In genomic region chr4:67375291-67375690, GRCh38 we compare ENCODE assay signal across 26 cellular contexts.
"Had no signal": no experiment of that assay in that cellular context is flagged by ENCODE, and none has a peak within 500 bp of the region (broad histone marks: within the 10 kb centered on the region; RNA-seq: fewer than 3 reads in every experiment).

No MANE protein-coding gene starts in this region.

- H3K4me3 ChIP-seq: pancreas, psoas muscle, right lobe of liver, sigmoid colon, stomach, suprapubic skin, testis, tibial artery, transverse colon, upper lobe of right lung, uterus had no signal

- H3K27me3 ChIP-seq: neutrophil, pancreas, right lobe of liver, sigmoid colon, stomach, suprapubic skin, testis, tibial artery, transverse colon, upper lobe of right lung, uterus had no signal

- H3K27ac ChIP-seq: neutrophil, pancreas, psoas muscle, right lobe of liver, sigmoid colon, stomach, suprapubic skin, tibial artery, transverse colon, upper lobe of right lung, uterus had no signal

- DNase-seq: naive thymus-derived CD8-positive, alpha-beta T cell; nephron progenitor cell; nucleus accumbens; pancreas; posterior cingulate gyrus; psoas muscle; right cardiac atrium; right lobe of liver; sigmoid colon; small intestine; stimulated activated CD4-positive, alpha-beta T cell treated with anti-CD3 and anti-CD28 coated beads, Interleukin-15, amount 100 ng/mL, for 24 hours; stimulated activated CD4-positive, alpha-beta T cell treated with anti-CD3 and anti-CD28 coated beads, Interleukin-2, amount 100 ng/mL, for 24 hours; stimulated activated CD4-positive, alpha-beta T cell treated with anti-CD3 and anti-CD28 coated beads, Interleukin-2, amount 100 ng/mL, for 48 hours; stimulated activated CD4-positive, alpha-beta T cell treated with anti-CD3 and anti-CD28 coated beads, Interleukin-4, amount 100 ng/mL, for 24 hours; stimulated activated naive B cell treated with anti-CD40 and anti-IgM and Interleukin-4, amounts not matched to agents 10 μg/mL and 1 μg/mL and 100 μg/mL, for 72 hours; stimulated activated naive CD4-positive, alpha-beta T cell treated with Interleukin-2 at 50 U/mL for 16 hours; stomach; testis; tibial artery; transverse colon; upper lobe of right lung; uterus had no signal

- ATAC-seq: naive thymus-derived CD8-positive, alpha-beta T cell; natural killer cell treated with Interleukin-12 subunit alpha and Interleukin-12 subunit beta and Interleukin-15 and Interleukin-18, amount 100 ng/mL, for 72 hours; pancreas; psoas muscle; right cardiac atrium; right lobe of liver; stimulated activated effector memory CD8-positive, alpha-beta T cell treated with anti-CD3 and anti-CD28 coated beads, Interleukin-12 subunit alpha, Interleukin-12 subunit beta, amount 100 ng/mL, for 72 hours; stimulated activated naive B cell treated with anti-CD40 and anti-IgM and Interleukin-4, amounts not matched to agents 10 μg/mL and 1 μg/mL and 100 μg/mL, for 72 hours; upper lobe of right lung had no signal
